8 cellular contexts compared by ENCODE assay signal in the genomic region with DNA sequence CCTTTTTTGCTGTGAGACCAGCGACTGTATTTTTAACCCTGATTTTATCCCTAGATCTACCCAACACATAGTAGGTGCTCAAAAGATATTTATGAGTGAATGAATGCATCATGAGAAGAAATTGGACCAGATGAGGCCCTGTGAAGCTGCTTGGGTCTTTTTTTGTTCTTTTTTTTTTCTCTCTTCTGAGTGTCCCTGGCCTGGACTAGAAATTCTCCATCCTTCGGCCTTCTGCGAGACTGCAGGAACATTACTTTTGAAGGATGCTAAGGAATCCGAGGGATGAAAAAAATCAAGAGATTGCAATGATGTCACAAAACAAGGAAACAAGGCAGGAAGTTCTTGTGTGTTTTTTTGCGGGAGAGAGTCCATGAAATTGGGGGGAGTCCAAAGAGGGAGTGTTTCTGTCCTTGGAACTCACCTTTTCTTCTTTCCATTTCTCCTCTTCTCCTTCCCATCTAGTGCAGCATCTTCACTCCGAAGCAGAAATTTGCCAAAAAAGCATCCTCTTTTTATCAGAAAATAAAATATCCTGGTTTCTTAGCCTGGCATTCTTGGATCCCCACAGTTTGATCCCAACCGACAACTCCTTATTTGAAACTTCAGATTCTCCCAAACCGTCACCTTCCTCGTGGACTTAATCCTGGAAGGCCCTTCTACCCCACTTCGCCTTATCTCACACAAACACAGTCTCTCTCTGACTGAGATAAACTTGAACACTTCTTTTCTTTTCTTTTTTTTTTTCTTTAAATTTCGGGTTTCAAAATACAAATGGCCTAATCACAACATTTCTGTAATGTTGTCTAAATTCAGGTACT. TPM values are rescaled to one million over a fixed set of nuclear protein-coding genes. Genes with fewer than 3 reads are reported as not detected.
DNase-seq lines count a peak whose midpoint lies in the region; ATAC-seq, FAIRE-seq and TF ChIP-seq lines count a peak whose summit lies in the region.

No MANE protein-coding gene starts in this region.

- H3K4me3 Mint-ChIP-seq in MCF 10A (ENCODE audit: unreplicated experiment): peak overlapping the region; percentile 88

- H3F3A ChIP-seq in DOHH2 (ENCODE audit: control insufficient read depth, insufficient read depth): peaks cover 7% of the 10 kb centered on the region

- H3K27ac ChIP-seq in DOHH2 (ENCODE audit: low read depth, low read length) (peak overlapping the region; percentile 7; the same call in 1 of the 2 replicates), left lung (peak overlapping the region; percentile 92 to 94), thymus (ENCODE audit: low read depth) (peak overlapping the region; percentile 89)

- peak; percentile 3 for ATAC-seq in left lung
- no peak for ATAC-seq in GM21717 (IDR thresholded peaks at IDR 0.05; ENCODE audit: unreplicated experiment)

- H3K27ac Mint-ChIP-seq in MCF 10A (ENCODE audit: low read depth, unreplicated experiment): peak overlapping the region; percentile 98

- H3K79me2 ChIP-seq in DOHH2 (ENCODE audit: control insufficient read depth, low read length): peaks cover 20% of the 10 kb centered on the region

- H3K9me2 ChIP-seq in DOHH2 (replicated peaks; ENCODE audit: control insufficient read depth, low read length): no peaks in the 10 kb centered on the region

- DNase-seq in M059J (ENCODE audit: low read depth) (peak; percentile 62), MCF 10A (ENCODE audit: unreplicated experiment) (peak; percentile 18), left lung (no peak), mucosa of gallbladder (ENCODE audit: low spot score) (no peak), urothelium cell line (ENCODE audit: low spot score) (no peak)

- no peak for FAIRE-seq in urothelium cell line (lab: Jason Lieb, UNC)

- no peaks in the 10 kb centered on the region for H3K27me3 Mint-ChIP-seq in MCF 10A (ENCODE audit: insufficient read depth, unreplicated experiment)

- H3K4me3 ChIP-seq in DOHH2 (ENCODE audit: low read length) (peak overlapping the region; percentile 96), left lung (peak overlapping the region; percentile 62 to 94), thymus (ENCODE audit: low read length) (peak overlapping the region; percentile 95)

- peaks cover 9% of the 10 kb centered on the region for H3K9me3 ChIP-seq in DOHH2 (ENCODE audit: control insufficient read depth, insufficient read depth, low read length)
- H3K9me3 ChIP-seq in left lung: no peaks in the 10 kb centered on the region
- H3K9me3 ChIP-seq in thymus (ENCODE audit: control insufficient read depth): no peaks in the 10 kb centered on the region

- POLR2A ChIA-PET in MCF 10A (lab: Yijun Ruan, JAX): interaction anchor here (0.6 to 3.8 kb wide), 16 partner anchors 10 to 368 kb away, joined by 3 to 40 read pairs (median 6); a partner anchor contains a TSS

- no peaks in the 10 kb centered on the region for H3K27me3 ChIP-seq in DOHH2 (ENCODE audit: control insufficient read depth, low read length)
- H3K27me3 ChIP-seq in left lung: no peaks in the 10 kb centered on the region
- no peaks in the 10 kb centered on the region for H3K27me3 ChIP-seq in thymus (ENCODE audit: control insufficient read depth, insufficient read depth)

- H3K36me3 ChIP-seq in DOHH2 (ENCODE audit: control insufficient read depth, low read length) (peaks cover 6% of the 10 kb centered on the region; the same call in 1 of the 2 replicates), left lung (peaks cover 0 to 8% of the 10 kb centered on the region in 2 donors), thymus (ENCODE audit: control insufficient read depth, insufficient read depth) (no peaks in the 10 kb centered on the region)

- BruUV-seq in MCF 10A (replicated peaks; lab: Mats Ljungman, UMichigan): TSS peak; percentile 77

- TF ChIP-seq CTCF in DOHH2 (IDR thresholded peaks at IDR 0.05; ENCODE audit: low read depth, low read length, poor library complexity, severe bottlenecking) (no peak), MCF 10A (IDR thresholded peaks at IDR 0.05; ENCODE audit: unreplicated experiment) (no peak), left lung (IDR thresholded peaks at IDR 0.05) (no peak)

- intact Hi-C loops in MCF 10A (cut with micrococcal nuclease) (loop anchor here (2.0 to 5.0 kb wide), 2 partner anchors 206 to 363 kb away; a partner anchor contains a TSS), left lung (cut with DNase I) (no loop called here)

- H3K9me3 Mint-ChIP-seq in MCF 10A (ENCODE audit: unreplicated experiment): no peaks in the 10 kb centered on the region

- CTCF ChIA-PET in MCF 10A (lab: Yijun Ruan, JAX): interaction anchor here (0.6 to 2.3 kb wide), 2 partner anchors 35 to 48 kb away, joined by 3 to 12 read pairs; no protein-coding TSS in a partner anchor

- H4K20me1 ChIP-seq in DOHH2 (ENCODE audit: control insufficient read depth, insufficient read depth, low read depth, low read length): no peaks in the 10 kb centered on the region

- H3K4me1 Mint-ChIP-seq in MCF 10A (ENCODE audit: insufficient read depth, unreplicated experiment): peaks cover 22% of the 10 kb centered on the region

- H3K4me2 ChIP-seq in DOHH2 (ENCODE audit: low read length): peak overlapping the region; percentile 85

- peaks cover 7% of the 10 kb centered on the region for H3K36me3 Mint-ChIP-seq in MCF 10A (ENCODE audit: insufficient read depth, unreplicated experiment)

- peaks cover 33% of the 10 kb centered on the region for H3K4me1 ChIP-seq in DOHH2 (ENCODE audit: control insufficient read depth, low read length)
- peaks cover 9 to 39% of the 10 kb centered on the region in 2 donors for H3K4me1 ChIP-seq in left lung
- peaks cover 16% of the 10 kb centered on the region for H3K4me1 ChIP-seq in thymus (ENCODE audit: control insufficient read depth, insufficient read depth, low read length)

- WGBS in thymus: 40% methylated on average over 11 of the region's 11 CpGs

RNA-seq across cellular contexts. Expression of a gene that starts 0.7 kb away (rescaled TPM):
- total RNA-seq in M059J (2014; rRNA removed; shearing (Covaris generic)): 29.7 and 47.8 TPM in 2 replicates
- 72.0 and 88.8 TPM in 2 replicates for total RNA-seq in MCF 10A (2022)
- 10 to 100 TPM; 58.2 to 67.4 TPM for total RNA-seq in left lung
- polyA plus RNA-seq in thymus: 72.9 TPM
- total RNA-seq in mucosa of gallbladder: 82.6 TPM

RNA-seq across cellular contexts. Expression of a gene that starts 18.8 kb away (rescaled TPM):
- not detected in 2 replicates for total RNA-seq in M059J (2014; rRNA removed; shearing (Covaris generic))
- not detected in 2 replicates for total RNA-seq in MCF 10A (2022)
- not detected for total RNA-seq in left lung
- 2.0 TPM for polyA plus RNA-seq in thymus
- total RNA-seq in mucosa of gallbladder: not detected

RNA-seq across cellular contexts. Expression of a gene that starts 26.0 kb away (rescaled TPM):
- total RNA-seq in M059J (2014; rRNA removed; shearing (Covaris generic)): 0.10 TPM in 1 of 2 replicates, not detected in the other
- not detected in 2 replicates for total RNA-seq in MCF 10A (2022)
- 1 to 10 TPM in 1 of 2 donors, under 1 TPM in 1; 0.92 to 1.4 TPM for total RNA-seq in left lung
- 2.8 TPM for polyA plus RNA-seq in thymus
- total RNA-seq in mucosa of gallbladder: 3.7 TPM

RNA-seq across cellular contexts. Expression of a gene that starts 37.0 kb away (rescaled TPM):
- 32.8 and 37.5 TPM in 2 replicates for total RNA-seq in M059J (2014; rRNA removed; shearing (Covaris generic))
- total RNA-seq in MCF 10A (2022): 14.2 and 14.7 TPM in 2 replicates
- total RNA-seq in left lung: 10 to 100 TPM; 49.3 to 70.3 TPM
- polyA plus RNA-seq in thymus: 9.2 TPM
- total RNA-seq in mucosa of gallbladder: 85.5 TPM

RNA-seq across cellular contexts. Expression of a gene that starts 49.6 kb away (rescaled TPM):
- total RNA-seq in M059J (2014; rRNA removed; shearing (Covaris generic)): 8.6 and 17.7 TPM in 2 replicates
- total RNA-seq in MCF 10A (2022) (8.1 and 10.1 TPM in 2 replicates), left lung (10 to 100 TPM in 1 of 2 donors, 1 to 10 TPM in 1; 8.5 to 10.1 TPM), mucosa of gallbladder (14.6 TPM)
- polyA plus RNA-seq in thymus: 19.7 TPM

Comparison
In these comparisons a context has a peak if more than half of its experiments do, and no peak if none do; other contexts are left out.
1. H3K27ac ChIP-seq: peak in every context shown above with its lines; median percentile 93 in left lung; 89 in thymus; 7 in DOHH2.
2. DNase-seq: peak in M059J (single experiment) and MCF 10A (single experiment); none in left lung (0 of 2), mucosa of gallbladder (single experiment) and urothelium cell line (single experiment).
3. Peak in every context shown above with its lines, with median percentiles within 50 percentile points of each other: H3K4me3 ChIP-seq.